Comparison of ENCODE assay signal across 22 cellular contexts in genomic region chr1:206477581-206478380, GRCh38. TPM values are rescaled to one million over a fixed set of nuclear protein-coding genes. Genes with fewer than 3 reads are reported as not detected.
A peak's percentile ranks its signal among the peaks of the same experiment; 100 is the strongest.
DNase-seq lines count a peak whose midpoint lies in the region; ATAC-seq and TF ChIP-seq lines count a peak whose summit lies in the region.
"Had no signal": no experiment of that assay in that cellular context is flagged by ENCODE, and none has a peak within 500 bp of the region (broad histone marks: within the 10 kb centered on the region; RNA-seq: fewer than 3 reads in every experiment).

No MANE protein-coding gene starts in this region.

- ATAC-seq in esophagus mucosa (peak; percentile 42), GM18519 (IDR thresholded peaks at IDR 0.05; ENCODE audit: low FRiP score, unreplicated experiment) (no peak), HG03135 (IDR thresholded peaks at IDR 0.05; ENCODE audit: unreplicated experiment) (no peak)
- ATAC-seq: A549, GM12878, GM23338 had no signal

- TF ChIP-seq EP300 in tibial nerve (IDR thresholded peaks at IDR 0.05) = no peak

- TF ChIP-seq CTCF in tibial nerve (IDR thresholded peaks at IDR 0.05) = no peak

- intact Hi-C loops in activated naive CD4-positive, alpha-beta T cell treated with anti-CD3 and anti-CD28 coated beads for 36 hours (cut with micrococcal nuclease) = loop anchor here (2.0 kb wide), 2 partner anchors 29 to 105 kb away; partner anchors contain the start of gene RASSF5

- H3K27me3 Mint-ChIP-seq in activated naive CD4-positive, alpha-beta T cell treated with anti-CD3 and anti-CD28 coated beads, Interleukin-2, amount 10 ng/mL, durations not matched to agents 7 days and 5 days = no peaks in the 10 kb centered on the region
- no peaks in the 10 kb centered on the region for H3K27me3 Mint-ChIP-seq in activated naive CD4-positive, alpha-beta T cell treated with anti-CD3 and anti-CD28 coated beads for 36 hours (ENCODE audit: low read depth)
- H3K27me3 Mint-ChIP-seq: B cell; CD4-positive, alpha-beta T cell had no signal

- no peaks in the 10 kb centered on the region for H3K27me3 ChIP-seq in tibial nerve
- H3K27me3 ChIP-seq: Peyer's patch, SJSA1 had no signal

- H3K4me3 Mint-ChIP-seq in activated naive CD4-positive, alpha-beta T cell treated with anti-CD3 and anti-CD28 coated beads, Interleukin-2, amount 10 ng/mL, durations not matched to agents 7 days and 5 days = no peak overlapping the region
- H3K4me3 Mint-ChIP-seq in activated naive CD4-positive, alpha-beta T cell treated with anti-CD3 and anti-CD28 coated beads for 36 hours = no peak overlapping the region
- H3K4me3 Mint-ChIP-seq: B cell; CD4-positive, alpha-beta T cell; GM23338 had no signal

- H3K9me3 Mint-ChIP-seq in activated naive CD4-positive, alpha-beta T cell treated with anti-CD3 and anti-CD28 coated beads, Interleukin-2, amount 10 ng/mL, durations not matched to agents 7 days and 5 days = no peaks in the 10 kb centered on the region
- H3K9me3 Mint-ChIP-seq in activated naive CD4-positive, alpha-beta T cell treated with anti-CD3 and anti-CD28 coated beads for 36 hours = no peaks in the 10 kb centered on the region
- H3K9me3 Mint-ChIP-seq: CD4-positive, alpha-beta T cell; GM23338 had no signal

- no peak overlapping the region for H3K27ac ChIP-seq in tibial nerve
- H3K27ac ChIP-seq: A549, Peyer's patch, SJSA1 had no signal

- peaks cover 30% of the 10 kb centered on the region for H3K4me1 Mint-ChIP-seq in activated naive CD4-positive, alpha-beta T cell treated with anti-CD3 and anti-CD28 coated beads, Interleukin-2, amount 10 ng/mL, durations not matched to agents 7 days and 5 days
- H3K4me1 Mint-ChIP-seq in activated naive CD4-positive, alpha-beta T cell treated with anti-CD3 and anti-CD28 coated beads for 36 hours (ENCODE audit: low read depth) = peaks cover 48% of the 10 kb centered on the region

- H3K9me3 ChIP-seq in tibial nerve = no peaks in the 10 kb centered on the region
- H3K9me3 ChIP-seq: A549, HAP-1, Peyer's patch, SJSA1 had no signal

- 90 to 95% methylated on average over 11 to 17 of the region's 21 CpGs for WGBS in tibial nerve, 2 donors

- peaks cover 75% of the 10 kb centered on the region for H3K36me3 Mint-ChIP-seq in activated naive CD4-positive, alpha-beta T cell treated with anti-CD3 and anti-CD28 coated beads, Interleukin-2, amount 10 ng/mL, durations not matched to agents 7 days and 5 days
- peaks cover 33% of the 10 kb centered on the region for H3K36me3 Mint-ChIP-seq in activated naive CD4-positive, alpha-beta T cell treated with anti-CD3 and anti-CD28 coated beads for 36 hours (ENCODE audit: low read depth)

- H3K27ac Mint-ChIP-seq in activated naive CD4-positive, alpha-beta T cell treated with anti-CD3 and anti-CD28 coated beads, Interleukin-2, amount 10 ng/mL, durations not matched to agents 7 days and 5 days = peak overlapping the region; percentile 12
- H3K27ac Mint-ChIP-seq in activated naive CD4-positive, alpha-beta T cell treated with anti-CD3 and anti-CD28 coated beads for 36 hours = no peak overlapping the region
- H3K27ac Mint-ChIP-seq: B cell; CD4-positive, alpha-beta T cell; GM23338 had no signal

- peaks cover 0 to 40% (median 0%) of the 10 kb centered on the region in 3 donors for H3K36me3 ChIP-seq in tibial nerve
- H3K36me3 ChIP-seq: HAP-1 had no signal

- peaks cover 0 to 3% (median 0%) of the 10 kb centered on the region in 4 donors for H3K4me1 ChIP-seq in tibial nerve
- H3K4me1 ChIP-seq: HAP-1 had no signal

- H3K4me3 ChIP-seq in tibial nerve = no peak overlapping the region
- H3K4me3 ChIP-seq: A549, GM12878, GM23338, HAP-1, Peyer's patch, SJSA1 had no signal

- no peak for DNase-seq in activated naive CD4-positive, alpha-beta T cell treated with anti-CD3 and anti-CD28 coated beads, Interleukin-2, amount 10 ng/mL, durations not matched to agents 7 days and 5 days
- no peak for DNase-seq in activated naive CD4-positive, alpha-beta T cell treated with anti-CD3 and anti-CD28 coated beads for 36 hours
- DNase-seq in NCI-H2171 treated with DMSO at 0.1 percent for 48 hours (lab: John Stamatoyannopoulos, UW) (peak; percentile 83), tibial nerve (ENCODE audit: low spot score in 2 of 2) (no peak)
- DNase-seq: CD4-positive, alpha-beta T cell; DND-41; KG1; NCI-H1092; NCI-H1436; NCI-H187 treated with DMSO at 0.1 percent for 48 hours; NCI-H226; NCI-H524 treated with DMSO at 0.1 percent for 48 hours had no signal

- no peak for TF ChIP-seq POLR2A in tibial nerve (IDR thresholded peaks at IDR 0.05)

- CTCF ChIA-PET in activated naive CD4-positive, alpha-beta T cell treated with anti-CD3 and anti-CD28 coated beads, Interleukin-2, amount 10 ng/mL, durations not matched to agents 7 days and 5 days (lab: Charles Lee) = interaction anchor here (0.6 to 5.1 kb wide), 7 partner anchors 12 to 187 kb away, joined by 3 to 58 read pairs (median 6); no protein-coding TSS in a partner anchor
- CTCF ChIA-PET in activated naive CD4-positive, alpha-beta T cell treated with anti-CD3 and anti-CD28 coated beads for 36 hours (lab: Charles Lee) = interaction anchor here (0.6 to 5.5 kb wide), 17 partner anchors 7 to 202 kb away, joined by 3 to 57 read pairs (median 5); partner anchors contain the start of gene IKBKE

RNA-seq across cellular contexts. Expression of gene IKBKE, which starts 7.5 kb away (rescaled TPM):
- 1 to 10 TPM; 7.0 to 8.6 TPM for total RNA-seq in activated naive CD4-positive, alpha-beta T cell treated with anti-CD3 and anti-CD28 coated beads for 36 hours
- total RNA-seq in esophagus mucosa (14.2 TPM), tibial nerve (10 to 100 TPM in 1 of 4 donors, 1 to 10 TPM in 3; 1.5 to 18.0 (median 3.7) TPM)

RNA-seq across cellular contexts. Expression of gene RASSF5, which starts 29.6 kb away (rescaled TPM):
- 100 to 1,000 TPM; 257 to 258 TPM for total RNA-seq in activated naive CD4-positive, alpha-beta T cell treated with anti-CD3 and anti-CD28 coated beads for 36 hours
- total RNA-seq in esophagus mucosa (38.7 TPM), tibial nerve (10 to 100 TPM; 24.0 to 32.9 (median 30.2) TPM)
